ENCODE assay signal across 25 cellular contexts in the genomic region with DNA sequence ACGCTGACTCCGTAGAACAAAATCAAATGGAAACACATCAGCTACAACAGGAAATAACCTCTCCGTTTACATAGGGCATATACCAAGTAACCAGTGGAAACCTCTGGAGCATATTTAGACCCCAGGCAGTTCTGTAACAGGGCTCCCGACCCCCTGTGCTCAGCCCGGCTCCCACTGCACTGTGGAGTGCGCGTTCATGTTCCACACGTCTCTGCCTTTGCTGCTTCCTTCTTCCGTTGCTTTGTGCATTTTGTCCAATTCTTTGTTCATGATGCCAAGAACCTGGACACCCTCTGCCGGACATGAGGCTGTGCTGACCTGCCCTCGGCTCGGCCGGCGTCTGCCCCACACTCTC. TPM values are rescaled to one million over a fixed set of nuclear protein-coding genes. Genes with fewer than 3 reads are reported as not detected.
DNase-seq lines count a peak whose midpoint lies in the region; FAIRE-seq and TF ChIP-seq lines count a peak whose summit lies in the region.
"Had no signal": no experiment of that assay in that cellular context is flagged by ENCODE, and none has a peak within 500 bp of the region (broad histone marks: within the 10 kb centered on the region; RNA-seq: fewer than 3 reads in every experiment).

No MANE protein-coding gene starts in this region.

- POLR2A ChIA-PET in Caco-2 (lab: Charles Lee), result interaction anchor here (0.6 to 1.1 kb wide), 4 partner anchors 16 to 209 kb away, joined by 3 to 4 read pairs (median 4); no protein-coding TSS in a partner anchor

- TF ChIP-seq CTCF in Caco-2 (IDR thresholded peaks at IDR 0.05; ENCODE audit: insufficient read depth in 1 of 2, low read depth in 1 of 2, low read length in 1 of 2, severe bottlenecking in 1 of 2, unreplicated experiment in 1 of 2) (no peak), WERI-Rb-1 (IDR thresholded peaks at IDR 0.05; ENCODE audit: low read depth, low read length) (no peak), keratinocyte (optimal IDR thresholded peaks at IDR 0.05 in 1 of 3, IDR thresholded peaks at IDR 0.05 in 1 of 3, conservative IDR thresholded peaks at IDR 0.05 in 1 of 3; ENCODE audit: extremely low read depth in 1 of 3, insufficient read depth in 2 of 3, low read length in 3 of 3) (no peak), parathyroid adenoma (IDR thresholded peaks at IDR 0.05) (no peak), D721Med (IDR thresholded peaks at IDR 0.05; ENCODE audit: insufficient read depth, missing control alignments) (no peak)

- H3K4me1 ChIP-seq in Caco-2, result peaks cover 62% of the 10 kb centered on the region
- H3K4me1 ChIP-seq in keratinocyte (ENCODE audit: control insufficient read depth, extremely low read depth, insufficient read depth, low read length), result peaks cover 17% of the 10 kb centered on the region
- H3K4me1 ChIP-seq in parathyroid adenoma, result no peaks in the 10 kb centered on the region

- H3K36me3 ChIP-seq in Caco-2 (ENCODE audit: control insufficient read depth, insufficient read depth, low read length), result no peaks in the 10 kb centered on the region
- H3K36me3 ChIP-seq in WERI-Rb-1, result no peaks in the 10 kb centered on the region
- no peaks in the 10 kb centered on the region for H3K36me3 ChIP-seq in keratinocyte (ENCODE audit: control insufficient read depth in 2 of 2, extremely low read depth in 1 of 2, insufficient read depth in 2 of 2, low read length in 2 of 2)
- no peaks in the 10 kb centered on the region for H3K36me3 ChIP-seq in parathyroid adenoma (ENCODE audit: control insufficient read depth, insufficient read depth, low read length)
- H3K36me3 ChIP-seq: suprapubic skin had no signal

- H3K9me3 ChIP-seq in Caco-2, result no peaks in the 10 kb centered on the region
- no peaks in the 10 kb centered on the region for H3K9me3 ChIP-seq in WERI-Rb-1 (ENCODE audit: severe bottlenecking)
- H3K9me3 ChIP-seq in keratinocyte (ENCODE audit: control insufficient read depth, low read depth, low read length), result no peaks in the 10 kb centered on the region
- H3K9me3 ChIP-seq in parathyroid adenoma (ENCODE audit: control insufficient read depth, low read length), result no peaks in the 10 kb centered on the region
- H3K9me3 ChIP-seq: suprapubic skin had no signal

- no peak for DNase-seq in Caco-2
- no peak for DNase-seq in WERI-Rb-1
- DNase-seq in keratinocyte (ENCODE audit: low read depth, low spot score), result no peak
- no peak for DNase-seq in D721Med (ENCODE audit: insufficient read length, low spot score)
- DNase-seq in NCI-H446 treated with DMSO at 0.1 percent for 48 hours (lab: John Stamatoyannopoulos, UW), result no peak
- no peak for DNase-seq in inferior parietal cortex (ENCODE audit: extremely low spot score)
- no peak for DNase-seq in cerebellum (ENCODE audit: low spot score)
- DNase-seq: activated CD8-positive, alpha-beta T cell treated with anti-CD3 and anti-CD28 coated beads, Interleukin-2, amount 10 ng/mL, durations not matched to agents 7 days and 5 days; activated naive CD4-positive, alpha-beta T cell; activated T-cell treated with anti-CD3 and anti-CD28 coated beads, Interleukin-2, amount 50 U/mL, for 1 hour; amygdala; dorsolateral prefrontal cortex; foreskin melanocyte; kidney glomerular epithelial cell; mesenchymal stem cell; MV-4-11; naive B cell; NCI-H1694 treated with DMSO at 0.1 percent for 48 hours; NCI-H526 had no signal

- H3K4me2 ChIP-seq in keratinocyte (ENCODE audit: control insufficient read depth, extremely low read depth, insufficient read depth, low read depth, low read length) (peak overlapping the region; percentile 54), parathyroid adenoma (ENCODE audit: low read length) (no peak overlapping the region)

- peaks cover 8% of the 10 kb centered on the region for H3K36me3 Mint-ChIP-seq in Caco-2 (ENCODE audit: insufficient read depth, unreplicated experiment)
- H3K36me3 Mint-ChIP-seq: naive B cell had no signal

- BruUV-seq in Caco-2 (replicated peaks; lab: Mats Ljungman, UMichigan), result TSS peak; percentile 74

- H3K9me1 ChIP-seq in keratinocyte (ENCODE audit: control insufficient read depth, extremely low read depth, insufficient read depth, low read length), result no peaks in the 10 kb centered on the region

- H3K4me1 Mint-ChIP-seq in Caco-2 (ENCODE audit: low read depth, unreplicated experiment), result peaks cover 24% of the 10 kb centered on the region

- H3K79me2 ChIP-seq in keratinocyte (ENCODE audit: control insufficient read depth, insufficient read depth, low read length) (no peaks in the 10 kb centered on the region), parathyroid adenoma (no peaks in the 10 kb centered on the region)

- H3K27me3 ChIP-seq in Caco-2 (replicated peaks; ENCODE audit: control insufficient read depth, insufficient read depth, low read length) (no peaks in the 10 kb centered on the region), WERI-Rb-1 (ENCODE audit: insufficient read depth, low read depth, severe bottlenecking) (no peaks in the 10 kb centered on the region), keratinocyte (ENCODE audit: control insufficient read depth, extremely low read depth, insufficient read depth, low read length) (peaks cover 14% of the 10 kb centered on the region), parathyroid adenoma (ENCODE audit: control insufficient read depth, insufficient read depth, low read length) (no peaks in the 10 kb centered on the region)
- H3K27me3 ChIP-seq: dorsolateral prefrontal cortex had no signal

- CTCF ChIA-PET in Caco-2 (lab: Charles Lee), result interaction anchor here (0.6 to 1.9 kb wide), 11 partner anchors 10 to 394 kb away, joined by 3 to 12 read pairs (median 5); partner anchors contain the start of gene MAN1B1

- FAIRE-seq in keratinocyte (lab: Jason Lieb, UNC) (peak; percentile 60), D721Med (lab: Jason Lieb, UNC) (no peak)
- FAIRE-seq: G401.6, GM18507 had no signal

- no peaks in the 10 kb centered on the region for H3K27me3 Mint-ChIP-seq in Caco-2 (ENCODE audit: insufficient read depth, unreplicated experiment)

- no peak overlapping the region for H3K4me3 ChIP-seq in Caco-2 (ENCODE audit: low read depth, low read length)
- H3K4me3 ChIP-seq in WERI-Rb-1 (ENCODE audit: low read depth, low read length), result no peak overlapping the region
- no peak overlapping the region for H3K4me3 ChIP-seq in keratinocyte (ENCODE audit: control insufficient read depth in 2 of 3, extremely low read depth in 1 of 3, insufficient read depth in 2 of 3, low read depth in 1 of 3, low read length in 3 of 3)
- H3K4me3 ChIP-seq in parathyroid adenoma (ENCODE audit: low read depth, low read length), result no peak overlapping the region
- H3K4me3 ChIP-seq: dorsolateral prefrontal cortex, suprapubic skin had no signal

- peaks cover 5% of the 10 kb centered on the region for H4K20me1 ChIP-seq in keratinocyte (ENCODE audit: control insufficient read depth, extremely low read depth, insufficient read depth, low read length)

- peak overlapping the region; percentile 18; the same call in 1 of the 2 replicates for H3K27ac ChIP-seq in WERI-Rb-1
- no peak overlapping the region for H3K27ac ChIP-seq in keratinocyte (ENCODE audit: control insufficient read depth, insufficient read depth, low read length)
- H3K27ac ChIP-seq in parathyroid adenoma, result peak overlapping the region; percentile 2
- H3K27ac ChIP-seq: dorsolateral prefrontal cortex had no signal

- dilution Hi-C loops in keratinocyte (cut with MboI; ENCODE audit: extremely low pct_ligation_motif_present, low sequenced_read_pairs), result no loop called here

- H3K4me3 Mint-ChIP-seq in Caco-2 (ENCODE audit: unreplicated experiment), result peak overlapping the region; percentile 54
- H3K4me3 Mint-ChIP-seq: activated CD8-positive, alpha-beta T cell treated with anti-CD3 and anti-CD28 coated beads, Interleukin-2, amount 10 ng/mL, durations not matched to agents 7 days and 5 days had no signal

- peak overlapping the region; percentile 91 for H3K27ac Mint-ChIP-seq in Caco-2 (ENCODE audit: unreplicated experiment)
- H3K27ac Mint-ChIP-seq: activated CD8-positive, alpha-beta T cell treated with anti-CD3 and anti-CD28 coated beads, Interleukin-2, amount 10 ng/mL, durations not matched to agents 7 days and 5 days had no signal

- intact Hi-C loops in Caco-2 (cut with micrococcal nuclease; ENCODE audit: unreplicated experiment), result loop anchor here (1.0 to 5.0 kb wide), 2 partner anchors 61 to 209 kb away; no protein-coding TSS in a partner anchor

- no peaks in the 10 kb centered on the region for H3K9me3 Mint-ChIP-seq in Caco-2 (ENCODE audit: unreplicated experiment)
- H3K9me3 Mint-ChIP-seq: naive B cell had no signal

- H2AFZ ChIP-seq in keratinocyte (ENCODE audit: control insufficient read depth, low read length) (no peak overlapping the region), parathyroid adenoma (no peak overlapping the region)

- no peak overlapping the region for H3K9ac ChIP-seq in keratinocyte (ENCODE audit: control insufficient read depth, extremely low read depth, insufficient read depth, low read length)
- no peak overlapping the region for H3K9ac ChIP-seq in parathyroid adenoma

RNA-seq across cellular contexts. Expression of gene AGPAT2, which starts 5.9 kb away (rescaled TPM):
- total RNA-seq in Caco-2 (2022) (68.7 and 77.1 TPM in 2 replicates), cerebellum (2.8 TPM)
- 26.5 to 35.5 TPM (median 34.7 TPM) in 3 replicates for polyA plus RNA-seq in keratinocyte
- polyA plus RNA-seq in keratinocyte (2011; ENCODE audit: low read depth), result 3.0 TPM
- 32.9 and 44.3 TPM in 2 replicates for polyA plus RNA-seq in keratinocyte (2011; cell fraction: cytosol; rRNA removed)
- 32.8 and 43.6 TPM in 2 replicates for polyA plus RNA-seq in keratinocyte (2011; cell fraction: nucleus; rRNA removed)
- 20.3 and 38.1 TPM in 2 replicates for polyA plus RNA-seq in keratinocyte (2012; ENCODE audit: low replicate concordance)
- 22.2 to 51.8 TPM (median 23.8 TPM) in 3 replicates for polyA minus RNA-seq in keratinocyte
- 60.4 TPM for polyA minus RNA-seq in keratinocyte (2011; cell fraction: cytosol; rRNA and poly(A)+ RNA removed)
- polyA minus RNA-seq in keratinocyte (2011; cell fraction: nucleus; rRNA and poly(A)+ RNA removed), result 17.6 and 20.6 TPM in 2 replicates

RNA-seq across cellular contexts. Expression of gene DIPK1B, which starts 19.3 kb away (rescaled TPM):
- total RNA-seq in Caco-2 (2022) (40.4 and 40.6 TPM in 2 replicates), cerebellum (24.1 TPM)
- polyA plus RNA-seq in keratinocyte, result 0.03 to 0.26 TPM in 2 of 3 replicates, not detected in the other
- not detected for polyA plus RNA-seq in keratinocyte (2011; ENCODE audit: low read depth)
- 0.05 and 0.17 TPM in 2 replicates for polyA plus RNA-seq in keratinocyte (2011; cell fraction: cytosol; rRNA removed)
- 0.10 and 0.16 TPM in 2 replicates for polyA plus RNA-seq in keratinocyte (2011; cell fraction: nucleus; rRNA removed)
- 0.21 and 0.24 TPM in 2 replicates for polyA plus RNA-seq in keratinocyte (2012; ENCODE audit: low replicate concordance)
- polyA minus RNA-seq in keratinocyte, result 0.13 to 0.20 TPM in 2 of 3 replicates, not detected in the other
- polyA minus RNA-seq in keratinocyte (2011; cell fraction: cytosol; rRNA and poly(A)+ RNA removed), result not detected
- 0.21 TPM in 1 of 2 replicates, not detected in the other for polyA minus RNA-seq in keratinocyte (2011; cell fraction: nucleus; rRNA and poly(A)+ RNA removed)

RNA-seq across cellular contexts. Expression of gene EGFL7, which starts 30.4 kb away (rescaled TPM):
- total RNA-seq in Caco-2 (2022) (30.2 and 30.4 TPM in 2 replicates), cerebellum (11.6 TPM)
- 4.2 to 10.5 TPM (median 6.2 TPM) in 3 replicates for polyA plus RNA-seq in keratinocyte
- 1.0 TPM for polyA plus RNA-seq in keratinocyte (2011; ENCODE audit: low read depth)
- polyA plus RNA-seq in keratinocyte (2011; cell fraction: cytosol; rRNA removed), result 3.9 and 15.7 TPM in 2 replicates
- 7.2 and 12.3 TPM in 2 replicates for polyA plus RNA-seq in keratinocyte (2011; cell fraction: nucleus; rRNA removed)
- 2.4 and 10.1 TPM in 2 replicates for polyA plus RNA-seq in keratinocyte (2012; ENCODE audit: low replicate concordance)
- polyA minus RNA-seq in keratinocyte, result 1.3 to 4.1 TPM (median 2.7 TPM) in 3 replicates
- 16.3 TPM for polyA minus RNA-seq in keratinocyte (2011; cell fraction: cytosol; rRNA and poly(A)+ RNA removed)
- polyA minus RNA-seq in keratinocyte (2011; cell fraction: nucleus; rRNA and poly(A)+ RNA removed), result 4.7 and 7.5 TPM in 2 replicates

RNA-seq across cellular contexts. Expression of gene LCN10, which starts 49.6 kb away (rescaled TPM):
- not detected in 2 replicates for total RNA-seq in Caco-2 (2022)
- polyA plus RNA-seq in keratinocyte, result not detected in 3 replicates
- not detected for polyA plus RNA-seq in keratinocyte (2011; ENCODE audit: low read depth)
- not detected in 2 replicates for polyA plus RNA-seq in keratinocyte (2011; cell fraction: cytosol; rRNA removed)
- polyA plus RNA-seq in keratinocyte (2011; cell fraction: nucleus; rRNA removed), result not detected in 2 replicates
- polyA plus RNA-seq in keratinocyte (2012; ENCODE audit: low replicate concordance), result not detected in 2 replicates
- not detected in 3 replicates for polyA minus RNA-seq in keratinocyte
- polyA minus RNA-seq in keratinocyte (2011; cell fraction: cytosol; rRNA and poly(A)+ RNA removed), result not detected
- polyA minus RNA-seq in keratinocyte (2011; cell fraction: nucleus; rRNA and poly(A)+ RNA removed), result not detected in 2 replicates
- total RNA-seq in cerebellum, result not detected
- total RNA-seq: osteocyte had no signal
- polyA plus RNA-seq: AG04450 had no signal

RNA-seq across cellular contexts. Expression of gene LCN6, which starts 55.2 kb away (rescaled TPM):
- total RNA-seq in Caco-2 (2022), result not detected in 2 replicates
- not detected in 3 replicates for polyA plus RNA-seq in keratinocyte
- not detected for polyA plus RNA-seq in keratinocyte (2011; ENCODE audit: low read depth)
- polyA plus RNA-seq in keratinocyte (2011; cell fraction: cytosol; rRNA removed), result not detected in 2 replicates
- not detected in 2 replicates for polyA plus RNA-seq in keratinocyte (2011; cell fraction: nucleus; rRNA removed)
- not detected in 2 replicates for polyA plus RNA-seq in keratinocyte (2012; ENCODE audit: low replicate concordance)
- polyA minus RNA-seq in keratinocyte, result not detected in 3 replicates
- not detected for polyA minus RNA-seq in keratinocyte (2011; cell fraction: cytosol; rRNA and poly(A)+ RNA removed)
- not detected in 2 replicates for polyA minus RNA-seq in keratinocyte (2011; cell fraction: nucleus; rRNA and poly(A)+ RNA removed)
- total RNA-seq in cerebellum, result not detected
- total RNA-seq: activated CD8-positive, alpha-beta T cell treated with anti-CD3 and anti-CD28 coated beads, Interleukin-2, amount 10 ng/mL, durations not matched to agents 7 days and 5 days; osteocyte had no signal
- polyA plus RNA-seq: AG04450 had no signal

Comparison
In these comparisons a context has a peak if more than half of its experiments do, and no peak if none do; other contexts are left out.
1. RNA of gene AGPAT2, which starts 5.9 kb away (total RNA-seq): 68.7 to 77.1 TPM in Caco-2; 2.8 TPM in cerebellum (single experiment); every median in the first group is over 10 times any median in the second.